Comparison of ENCODE assay signal across 8 cellular contexts in the genomic region with DNA sequence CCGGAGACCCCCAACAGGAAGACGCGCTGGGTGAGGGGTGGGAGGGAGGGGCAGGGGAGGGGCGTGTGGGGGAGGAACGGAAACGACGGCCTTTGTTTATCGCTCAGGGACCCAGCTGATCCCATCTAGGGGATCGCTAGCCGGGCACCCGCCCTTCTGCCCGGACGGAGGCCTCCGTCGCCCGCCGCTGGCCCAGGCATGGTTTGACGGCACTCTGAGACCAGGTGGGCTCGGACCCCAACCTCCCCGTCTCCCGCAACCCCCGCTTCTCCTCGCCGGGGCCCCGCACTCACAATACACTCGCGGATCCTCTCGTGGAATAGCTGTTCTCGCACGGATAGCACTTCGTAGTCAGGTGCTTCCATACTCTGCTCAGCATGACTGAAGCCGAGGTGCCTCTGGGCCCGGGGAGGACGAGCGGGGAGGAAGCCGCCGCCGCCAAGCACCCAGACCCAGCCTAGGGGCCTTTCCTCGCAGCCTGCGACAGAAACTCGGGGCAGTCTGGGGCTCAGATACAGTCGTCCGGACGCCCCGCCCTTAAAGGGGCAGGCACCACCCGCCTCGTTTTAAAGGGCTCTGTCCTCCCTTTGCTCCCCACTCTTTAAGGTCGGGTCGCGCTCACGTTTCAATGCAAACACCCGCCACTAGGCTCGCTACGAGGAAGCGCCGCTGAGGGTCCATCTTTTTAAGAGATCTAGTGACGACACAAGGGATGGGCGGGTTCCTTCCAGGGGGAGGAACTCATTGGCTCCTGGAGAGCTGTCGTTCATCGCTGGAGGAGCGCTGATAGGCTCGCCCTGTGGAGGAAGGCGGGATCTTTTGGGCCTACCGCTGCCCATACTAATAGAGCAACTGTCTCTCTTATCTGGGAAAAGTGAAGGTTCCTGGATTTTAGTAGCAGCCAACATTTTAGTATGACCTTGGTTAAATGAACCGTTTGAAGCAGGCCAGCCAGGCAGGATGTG. TPM values are rescaled to one million over a fixed set of nuclear protein-coding genes. Genes with fewer than 3 reads are reported as not detected.
DNase-seq lines count a peak whose midpoint lies in the region; ATAC-seq and TF ChIP-seq lines count a peak whose summit lies in the region.

A gene with protein sequence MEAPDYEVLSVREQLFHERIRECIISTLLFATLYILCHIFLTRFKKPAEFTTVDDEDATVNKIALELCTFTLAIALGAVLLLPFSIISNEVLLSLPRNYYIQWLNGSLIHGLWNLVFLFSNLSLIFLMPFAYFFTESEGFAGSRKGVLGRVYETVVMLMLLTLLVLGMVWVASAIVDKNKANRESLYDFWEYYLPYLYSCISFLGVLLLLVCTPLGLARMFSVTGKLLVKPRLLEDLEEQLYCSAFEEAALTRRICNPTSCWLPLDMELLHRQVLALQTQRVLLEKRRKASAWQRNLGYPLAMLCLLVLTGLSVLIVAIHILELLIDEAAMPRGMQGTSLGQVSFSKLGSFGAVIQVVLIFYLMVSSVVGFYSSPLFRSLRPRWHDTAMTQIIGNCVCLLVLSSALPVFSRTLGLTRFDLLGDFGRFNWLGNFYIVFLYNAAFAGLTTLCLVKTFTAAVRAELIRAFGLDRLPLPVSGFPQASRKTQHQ (minus strand): TSS at position 657 of the 965 bp plus-strand sequence. CDS start 292 bp downstream, at position 365.

- WGBS in suprapubic skin: under 1% methylated on average over 17 of the region's 65 CpGs

- peak within 1 kb of the TSS; percentile 89 for H3K27ac Mint-ChIP-seq in activated naive CD4-positive, alpha-beta T cell treated with anti-CD3 and anti-CD28 coated beads, Interleukin-2, amount 50 U/mL, for 24 hours

- H3K36me3 ChIP-seq in suprapubic skin: peaks cover 10% of the 10 kb centered on the region

- H3K27me3 Mint-ChIP-seq in activated naive CD4-positive, alpha-beta T cell treated with anti-CD3 and anti-CD28 coated beads, Interleukin-2, amount 50 U/mL, for 24 hours: no peaks in the 10 kb centered on the region

- no peaks in the 10 kb centered on the region for H3K36me3 Mint-ChIP-seq in activated naive CD4-positive, alpha-beta T cell treated with anti-CD3 and anti-CD28 coated beads, Interleukin-2, amount 50 U/mL, for 24 hours

- TF ChIP-seq EP300 in suprapubic skin (IDR thresholded peaks at IDR 0.05): no peak

- H3K4me3 ChIP-seq in suprapubic skin: peak within 1 kb of the TSS; percentile 86

- no peaks in the 10 kb centered on the region for H3K9me3 Mint-ChIP-seq in activated naive CD4-positive, alpha-beta T cell treated with anti-CD3 and anti-CD28 coated beads, Interleukin-2, amount 50 U/mL, for 24 hours

- H3K4me3 Mint-ChIP-seq in activated naive CD4-positive, alpha-beta T cell treated with anti-CD3 and anti-CD28 coated beads, Interleukin-2, amount 50 U/mL, for 24 hours: peak within 1 kb of the TSS; percentile 98

- peak; percentile 97 for DNase-seq in GM10266 (ENCODE audit: extremely low spot score)
- DNase-seq in NCI-H1092 (lab: John Stamatoyannopoulos, UW): peak; percentile 95
- peak; percentile 99 for DNase-seq in germinal center (ENCODE audit: low spot score)
- peak; percentile 50 to 97 (median 93) for DNase-seq in nucleus accumbens (lab: John Stamatoyannopoulos, UW)
- DNase-seq in suprapubic skin (ENCODE audit: low spot score in 2 of 2): peak; percentile 99

- TF ChIP-seq CTCF in GM10266 (IDR thresholded peaks at IDR 0.05; ENCODE audit: control insufficient read depth, insufficient read depth, low read depth, missing control alignments) (peak; percentile 10), suprapubic skin (IDR thresholded peaks at IDR 0.05) (peak; percentile 63 to 65)

- H3K4me1 Mint-ChIP-seq in activated naive CD4-positive, alpha-beta T cell treated with anti-CD3 and anti-CD28 coated beads, Interleukin-2, amount 50 U/mL, for 24 hours: peaks cover 39% of the 10 kb centered on the region

- TF ChIP-seq POLR2A in suprapubic skin (IDR thresholded peaks at IDR 0.05): peak; percentile 31 to 78

- H3K27ac ChIP-seq in suprapubic skin: peak within 1 kb of the TSS; percentile 92

- H3K27me3 ChIP-seq in suprapubic skin: no peaks in the 10 kb centered on the region

- ATAC-seq in HG02588 (IDR thresholded peaks at IDR 0.05; ENCODE audit: unreplicated experiment): peak; percentile 99
- ATAC-seq in SK-N-SH treated with all-trans-retinoic acid at 6 μM for 48 hours: peak; percentile 97

- H3K4me1 ChIP-seq in suprapubic skin: peaks cover 49% of the 10 kb centered on the region

- H3K9me3 ChIP-seq in suprapubic skin: no peaks in the 10 kb centered on the region

TF ChIP-seq in SK-N-SH treated with all-trans-retinoic acid at 6 μM for 48 hours, 23 proteins besides CTCF, POLR2A, EP300 and RAD21 (continues in another document):
- TF ChIP-seq CSDC2 (CRISPR knock-in tag; IDR thresholded peaks at IDR 0.05) (no peak), SNAI2 (CRISPR knock-in tag; IDR thresholded peaks at IDR 0.05) (no peak), ZC3H10 (CRISPR knock-in tag; IDR thresholded peaks at IDR 0.05) (no peak), TSHZ2 (CRISPR knock-in tag; IDR thresholded peaks at IDR 0.05) (no peak), ESRRG (CRISPR knock-in tag; IDR thresholded peaks at IDR 0.05) (no peak), ZNF70 (CRISPR knock-in tag; IDR thresholded peaks at IDR 0.05) (no peak), GLIS3 (CRISPR knock-in tag; IDR thresholded peaks at IDR 0.05) (no peak), ZNF8 (CRISPR knock-in tag; IDR thresholded peaks at IDR 0.05) (no peak), ARNTL (CRISPR knock-in tag; IDR thresholded peaks at IDR 0.05; ENCODE audit: borderline replicate concordance, low read depth) (no peak), TCF4 (CRISPR knock-in tag; IDR thresholded peaks at IDR 0.05; ENCODE audit: borderline replicate concordance) (no peak), ZFP3 (CRISPR knock-in tag; IDR thresholded peaks at IDR 0.05) (no peak), ZNF565 (CRISPR knock-in tag; conservative IDR thresholded peaks at IDR 0.05; ENCODE audit: low read depth) (no peak), PPARA (CRISPR knock-in tag; IDR thresholded peaks at IDR 0.05; ENCODE audit: borderline replicate concordance) (no peak)
- TF ChIP-seq, protein P1, sequence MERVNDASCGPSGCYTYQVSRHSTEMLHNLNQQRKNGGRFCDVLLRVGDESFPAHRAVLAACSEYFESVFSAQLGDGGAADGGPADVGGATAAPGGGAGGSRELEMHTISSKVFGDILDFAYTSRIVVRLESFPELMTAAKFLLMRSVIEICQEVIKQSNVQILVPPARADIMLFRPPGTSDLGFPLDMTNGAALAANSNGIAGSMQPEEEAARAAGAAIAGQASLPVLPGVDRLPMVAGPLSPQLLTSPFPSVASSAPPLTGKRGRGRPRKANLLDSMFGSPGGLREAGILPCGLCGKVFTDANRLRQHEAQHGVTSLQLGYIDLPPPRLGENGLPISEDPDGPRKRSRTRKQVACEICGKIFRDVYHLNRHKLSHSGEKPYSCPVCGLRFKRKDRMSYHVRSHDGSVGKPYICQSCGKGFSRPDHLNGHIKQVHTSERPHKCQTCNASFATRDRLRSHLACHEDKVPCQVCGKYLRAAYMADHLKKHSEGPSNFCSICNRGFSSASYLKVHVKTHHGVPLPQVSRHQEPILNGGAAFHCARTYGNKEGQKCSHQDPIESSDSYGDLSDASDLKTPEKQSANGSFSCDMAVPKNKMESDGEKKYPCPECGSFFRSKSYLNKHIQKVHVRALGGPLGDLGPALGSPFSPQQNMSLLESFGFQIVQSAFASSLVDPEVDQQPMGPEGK (CRISPR knock-in tag; IDR thresholded peaks at IDR 0.05; ENCODE audit: borderline replicate concordance): no peak
- TF ChIP-seq, protein P2, sequence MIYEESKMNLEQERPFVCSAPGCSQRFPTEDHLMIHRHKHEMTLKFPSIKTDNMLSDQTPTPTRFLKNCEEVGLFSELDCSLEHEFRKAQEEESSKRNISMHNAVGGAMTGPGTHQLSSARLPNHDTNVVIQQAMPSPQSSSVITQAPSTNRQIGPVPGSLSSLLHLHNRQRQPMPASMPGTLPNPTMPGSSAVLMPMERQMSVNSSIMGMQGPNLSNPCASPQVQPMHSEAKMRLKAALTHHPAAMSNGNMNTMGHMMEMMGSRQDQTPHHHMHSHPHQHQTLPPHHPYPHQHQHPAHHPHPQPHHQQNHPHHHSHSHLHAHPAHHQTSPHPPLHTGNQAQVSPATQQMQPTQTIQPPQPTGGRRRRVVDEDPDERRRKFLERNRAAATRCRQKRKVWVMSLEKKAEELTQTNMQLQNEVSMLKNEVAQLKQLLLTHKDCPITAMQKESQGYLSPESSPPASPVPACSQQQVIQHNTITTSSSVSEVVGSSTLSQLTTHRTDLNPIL (CRISPR knock-in tag; IDR thresholded peaks at IDR 0.05; ENCODE audit: low read depth): no peak

RNA-seq across cellular contexts. Expression of the gene that starts here (rescaled TPM):
- 100 to 1,000 TPM in 1 of 4 donors, 10 to 100 TPM in 3; 25.3 to 152 (median 62.3) TPM for total RNA-seq in suprapubic skin

Comparison
In these comparisons a context has a peak if more than half of its experiments do, and no peak if none do; other contexts are left out.
1. Peak in every context shown above with its lines: DNase-seq, ATAC-seq, H3K4me3 ChIP-seq and H3K27ac ChIP-seq.